ENCODE assay signal across 10 cellular contexts in the genomic region with DNA sequence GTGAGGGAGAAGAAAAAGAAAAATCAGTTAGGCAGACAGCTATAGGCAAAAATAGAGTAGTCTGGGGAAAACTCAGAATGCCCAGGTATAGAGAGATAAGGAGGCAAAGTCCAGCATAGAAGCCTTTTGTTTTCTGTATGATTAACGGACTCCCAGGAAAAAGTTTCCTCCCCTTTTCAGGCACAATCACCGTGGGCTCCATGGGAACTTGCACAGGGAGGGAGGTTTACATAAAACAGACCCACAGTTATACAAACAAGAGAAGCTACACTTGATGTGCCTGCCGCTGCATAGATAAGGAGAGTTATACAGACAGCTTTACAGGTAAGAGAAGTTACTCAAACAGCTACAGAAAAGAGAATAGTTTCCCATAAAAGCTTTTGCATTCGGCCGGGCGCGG. TPM values are rescaled to one million over a fixed set of nuclear protein-coding genes. Genes with fewer than 3 reads are reported as not detected.
"Had no signal": no experiment of that assay in that cellular context is flagged by ENCODE, and none has a peak within 500 bp of the region (broad histone marks: within the 10 kb centered on the region; RNA-seq: fewer than 3 reads in every experiment).

No MANE protein-coding gene starts in this region.

- H3K36me3 ChIP-seq: HAP-1 had no signal

- H3K27me3 Mint-ChIP-seq: IgD-negative memory B cell had no signal

- H3K4me3 ChIP-seq: GM23248, HAP-1 had no signal

- H3K4me1 Mint-ChIP-seq: IgD-negative memory B cell had no signal

- H3K4me3 Mint-ChIP-seq: HFFc6, IgD-negative memory B cell had no signal

- H3K4me1 ChIP-seq: HAP-1 had no signal

- DNase-seq: GOT3, H7, HFFc6 had no signal

- ATAC-seq: HCT116 had no signal

- H3K9ac ChIP-seq: GM23248 had no signal

- H3K9me3 ChIP-seq: HAP-1 had no signal

- H3K27ac ChIP-seq: GM23248, HL-60 had no signal

- H3K27ac Mint-ChIP-seq: HFFc6, IgD-negative memory B cell had no signal

- H2AFZ ChIP-seq: GM23248 had no signal

- H3K36me3 Mint-ChIP-seq: IgD-negative memory B cell had no signal

RNA-seq across cellular contexts. Expression of gene SULT1C3, which starts 39.2 kb away (rescaled TPM):
- total RNA-seq: GM23248, H4, H7, HFFc6, HT1080 had no signal
- polyA plus RNA-seq: GM23248, IgD-negative memory B cell had no signal
